In the genomic region with DNA sequence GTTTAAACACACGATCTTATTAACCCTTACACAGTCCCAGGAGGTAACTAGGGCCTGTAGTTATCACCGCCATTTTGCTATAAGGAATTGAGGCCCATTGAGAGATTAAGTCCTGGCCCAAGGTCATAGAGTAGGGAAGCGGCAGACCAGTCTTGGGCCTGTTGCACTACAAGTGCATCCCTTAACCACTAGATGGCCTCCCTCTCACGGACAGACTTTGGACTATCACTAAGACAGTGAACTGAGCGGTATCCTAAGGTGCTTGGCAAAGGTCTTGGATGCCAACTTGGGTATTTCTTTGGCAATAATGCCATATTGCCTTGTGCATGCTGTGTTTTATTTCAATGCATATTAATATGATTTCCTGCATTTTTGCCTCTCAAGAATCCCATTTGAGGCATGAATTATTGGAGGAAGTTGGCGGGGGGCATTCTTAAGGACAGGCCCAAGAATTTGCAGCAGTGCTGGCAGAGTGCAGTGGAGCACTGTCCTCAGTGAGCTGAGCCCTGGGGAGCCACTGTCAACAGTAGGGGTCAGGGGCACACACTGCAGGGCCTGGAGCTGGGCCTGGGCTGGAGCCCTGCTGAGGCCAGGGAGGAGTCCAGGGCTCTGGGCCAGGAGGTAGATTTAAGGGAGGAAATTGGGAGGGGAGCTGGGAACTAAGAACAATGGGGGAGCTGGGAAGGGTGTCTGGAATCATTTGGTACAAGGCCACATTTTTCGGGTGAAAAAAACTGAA, we compare ENCODE assay signal across 9 cellular contexts.
A peak's percentile ranks its signal among the peaks of the same experiment; 100 is the strongest.
DNase-seq lines count a peak whose midpoint lies in the region; ATAC-seq and TF ChIP-seq lines count a peak whose summit lies in the region.
"Had no signal": no experiment of that assay in that cellular context is flagged by ENCODE, and none has a peak within 500 bp of the region (broad histone marks: within the 10 kb centered on the region; RNA-seq: fewer than 3 reads in every experiment).

No MANE protein-coding gene starts in this region.

- no CpG with 5 or more reads among the region's 7 CpGs for WGBS in mesendoderm (ENCODE audit: extremely low coverage, insufficient coverage, low lambda C conversion rate)

- no peak overlapping the region for H2BK15ac ChIP-seq in mesendoderm (replicated peaks; ENCODE audit: low read depth)

- H3K36me3 ChIP-seq in DND-41 (ENCODE audit: insufficient read depth, low read length) (no peaks in the 10 kb centered on the region), mesendoderm (ENCODE audit: control insufficient read depth, insufficient read depth, low read length) (no peaks in the 10 kb centered on the region), gastrocnemius medialis (no peaks in the 10 kb centered on the region)
- H3K36me3 ChIP-seq: pancreas had no signal

- in situ Hi-C loops in T47D (cut with HindIII; ENCODE audit: low pct_unique_long_range_greater_than_20kb, low sequenced_read_pairs), result no loop called here
- in situ Hi-C loops in gastrocnemius medialis (cut with MboI; ENCODE audit: low sequenced_read_pairs in 4 of 4), result no loop called here

- no peak overlapping the region for H2AFZ ChIP-seq in DND-41 (ENCODE audit: low read depth, low read length)

- no peak overlapping the region for H4K5ac ChIP-seq in mesendoderm (ENCODE audit: low read length)

- no peak overlapping the region for H3K23ac ChIP-seq in mesendoderm (ENCODE audit: low read length)

- H3K27me3 ChIP-seq in DND-41 (ENCODE audit: insufficient read depth, low read length, poor library complexity), result no peaks in the 10 kb centered on the region
- H3K27me3 ChIP-seq in mesendoderm (ENCODE audit: insufficient read depth, low read length, poor library complexity), result no peaks in the 10 kb centered on the region
- no peaks in the 10 kb centered on the region for H3K27me3 ChIP-seq in gastrocnemius medialis
- H3K27me3 ChIP-seq: pancreas had no signal

- no peak overlapping the region for H2BK120ac ChIP-seq in mesendoderm (ENCODE audit: low read depth, low read length)

- no peak overlapping the region for H2BK5ac ChIP-seq in mesendoderm (ENCODE audit: low read length)

- H2AK5ac ChIP-seq in mesendoderm (ENCODE audit: low read length), result no peak overlapping the region

- no peak overlapping the region for H3K9ac ChIP-seq in DND-41 (ENCODE audit: low read depth, low read length)
- no peak overlapping the region for H3K9ac ChIP-seq in mesendoderm (ENCODE audit: low read length)

- no peak for TF ChIP-seq POLR2A in gastrocnemius medialis (IDR thresholded peaks at IDR 0.05)

- intact Hi-C loops in gastrocnemius medialis (cut with DNase I; ENCODE audit: low total_unique reads), result no loop called here

- no peak overlapping the region for H3K4me2 ChIP-seq in DND-41 (ENCODE audit: insufficient read depth, low read length)
- H3K4me2 ChIP-seq in mesendoderm (ENCODE audit: low read length), result no peak overlapping the region

- no peak overlapping the region for H3K4ac ChIP-seq in mesendoderm (ENCODE audit: low read depth, low read length)

- H3K4me3 ChIP-seq in DND-41 (ENCODE audit: low read depth in 1 of 2, low read length in 2 of 2), result no peak overlapping the region
- no peak overlapping the region for H3K4me3 ChIP-seq in mesendoderm (ENCODE audit: low read length)
- H3K4me3 ChIP-seq in gastrocnemius medialis, result no peak overlapping the region
- H3K4me3 ChIP-seq: pancreas had no signal

- no peaks in the 10 kb centered on the region for H3K79me2 ChIP-seq in DND-41 (ENCODE audit: insufficient read depth, low read length)
- H3K79me2 ChIP-seq in mesendoderm (ENCODE audit: control insufficient read depth, insufficient read depth, low read length), result no peaks in the 10 kb centered on the region

- H3K56ac ChIP-seq in mesendoderm (ENCODE audit: low read length), result no peak overlapping the region

- H3K27ac ChIP-seq in DND-41 (ENCODE audit: low read length) (no peak overlapping the region), mesendoderm (ENCODE audit: low read depth, low read length) (no peak overlapping the region), gastrocnemius medialis (no peak overlapping the region)
- H3K27ac ChIP-seq: pancreas had no signal

- ATAC-seq in DND-41 (ENCODE audit: insufficient read depth, low read depth) (peak; percentile 56; the same call in 1 of the 3 replicates), GM21526 (IDR thresholded peaks at IDR 0.05; ENCODE audit: low FRiP score, unreplicated experiment) (peak; percentile 60), gastrocnemius medialis (no peak)

- H3K9me3 ChIP-seq in DND-41 (ENCODE audit: insufficient read depth, low read length, severe bottlenecking) (no peaks in the 10 kb centered on the region), gastrocnemius medialis (no peaks in the 10 kb centered on the region)
- H3K9me3 ChIP-seq: pancreas had no signal

- no peaks in the 10 kb centered on the region for H3K4me1 ChIP-seq in DND-41 (ENCODE audit: insufficient read depth, low read length)
- H3K4me1 ChIP-seq in mesendoderm (ENCODE audit: control insufficient read depth, low read depth, low read length), result no peaks in the 10 kb centered on the region
- H3K4me1 ChIP-seq in gastrocnemius medialis, result no peaks in the 10 kb centered on the region

- H3K18ac ChIP-seq in mesendoderm (ENCODE audit: low read length), result no peak overlapping the region

- no peak overlapping the region for H4K8ac ChIP-seq in mesendoderm (ENCODE audit: low read depth, low read length)

- DNase-seq in DND-41 (peak; percentile 11), NCI-H82 (lab: John Stamatoyannopoulos, UW) (peak; percentile 61), T47D (ENCODE audit: low read depth in 1 of 2, low spot score in 1 of 2) (peak; percentile 16 to 68), mesendoderm (peak; percentile 77), gastrocnemius medialis (no peak), NCI-H2227 treated with DMSO at 0.1 percent for 48 hours (lab: John Stamatoyannopoulos, UW) (no peak)
- DNase-seq in stimulated activated CD4-positive, alpha-beta T cell treated with anti-CD3 and anti-CD28 coated beads, Interleukin-4, amount 100 ng/mL, for 4 hours, result no peak

- H4K20me1 ChIP-seq in DND-41 (ENCODE audit: insufficient read depth, low read length), result no peaks in the 10 kb centered on the region

- H3K79me1 ChIP-seq in mesendoderm (ENCODE audit: low read length), result no peaks in the 10 kb centered on the region

- TF ChIP-seq CTCF in DND-41 (IDR thresholded peaks at IDR 0.05; ENCODE audit: borderline replicate concordance, extremely low read depth, low read length, poor library complexity, severe bottlenecking), result peak; percentile 56
- TF ChIP-seq CTCF in gastrocnemius medialis (IDR thresholded peaks at IDR 0.05 in 4 of 5, conservative IDR thresholded peaks at IDR 0.05 in 1 of 5), result no peak

Comparison
In these comparisons a context has a peak if more than half of its experiments do, and no peak if none do; other contexts are left out.
1. ATAC-seq: peak in DND-41 (single experiment) and GM21526 (single experiment); none in gastrocnemius medialis (0 of 2).
2. DNase-seq: peak in DND-41 (single experiment), NCI-H82 (single experiment), T47D (2 of 2) and mesendoderm (single experiment); none in gastrocnemius medialis (0 of 2), NCI-H2227 treated with DMSO at 0.1 percent for 48 hours (single experiment) and stimulated activated CD4-positive, alpha-beta T cell treated with anti-CD3 and anti-CD28 coated beads, Interleukin-4, amount 100 ng/mL, for 4 hours (0 of 2).